8 cellular contexts compared by ENCODE assay signal in the genomic region with DNA sequence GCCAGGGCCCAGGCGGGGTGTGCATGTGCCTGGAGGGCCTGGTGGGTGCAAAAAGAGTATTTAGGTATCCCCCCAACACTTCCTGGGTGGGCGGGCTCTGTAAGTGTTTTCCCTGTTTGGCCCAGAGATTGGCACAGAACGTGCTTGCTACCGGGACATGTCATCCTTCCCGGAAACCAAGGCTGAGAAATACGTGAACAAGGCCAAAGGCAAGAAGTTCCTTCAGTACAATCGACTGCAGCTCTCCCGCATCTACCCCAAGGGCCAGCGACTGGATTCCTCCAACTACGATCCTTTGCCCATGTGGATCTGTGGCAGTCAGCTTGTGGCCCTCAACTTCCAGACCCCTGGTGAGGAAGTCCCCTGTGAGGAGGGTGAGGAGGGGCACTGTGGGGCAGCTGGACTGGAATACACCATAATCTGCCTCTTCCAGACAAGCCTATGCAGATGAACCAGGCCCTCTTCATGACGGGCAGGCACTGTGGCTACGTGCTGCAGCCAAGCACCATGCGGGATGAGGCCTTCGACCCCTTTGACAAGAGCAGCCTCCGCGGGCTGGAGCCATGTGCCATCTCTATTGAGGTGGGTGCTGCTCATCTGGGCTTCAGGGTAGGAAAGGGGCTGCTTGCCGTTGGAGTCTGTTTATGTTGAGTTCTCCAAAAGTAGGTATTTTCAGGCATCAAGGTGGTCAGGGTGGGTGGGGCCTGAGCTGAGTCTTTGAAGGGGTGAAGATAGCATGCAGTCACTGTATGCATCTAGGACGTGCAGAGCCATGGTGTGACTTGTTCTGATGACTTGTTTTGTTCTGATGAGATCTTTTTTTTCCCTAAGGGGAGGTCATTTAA. TPM values are rescaled to one million over a fixed set of nuclear protein-coding genes. Genes with fewer than 3 reads are reported as not detected.
DNase-seq lines count a peak whose midpoint lies in the region; ATAC-seq and TF ChIP-seq lines count a peak whose summit lies in the region.

No MANE protein-coding gene starts in this region.

- intact Hi-C loops in activated CD4-positive, alpha-beta T cell treated with anti-CD3 and anti-CD28 coated beads for 36 hours (cut with DNase I, micrococcal nuclease), result loop anchor here (1.0 to 5.0 kb wide), 3 partner anchors 35 to 168 kb away; a partner anchor contains a TSS
- intact Hi-C loops in colonic mucosa (cut with DNase I), result no loop called here

- H3K4me1 Mint-ChIP-seq in activated CD4-positive, alpha-beta T cell treated with anti-CD3 and anti-CD28 coated beads for 36 hours, result peaks cover 6% of the 10 kb centered on the region
- peaks cover 11% of the 10 kb centered on the region in 2 donors for H3K4me1 Mint-ChIP-seq in immature natural killer cell

- peak overlapping the region; percentile 65 for H3K27ac Mint-ChIP-seq in activated CD4-positive, alpha-beta T cell treated with anti-CD3 and anti-CD28 coated beads for 36 hours
- H3K27ac Mint-ChIP-seq in immature natural killer cell, result peak overlapping the region in 1 of 6 donors; percentile 9

- H3K27ac ChIP-seq in colonic mucosa (peak overlapping the region; percentile 15), upper lobe of left lung (peak overlapping the region; percentile 57 to 83 (median 60))

- H3K36me3 ChIP-seq in colonic mucosa (peaks cover 6% of the 10 kb centered on the region), mucosa of stomach (ENCODE audit: control insufficient read depth, insufficient read depth, low read length) (peaks cover 9% of the 10 kb centered on the region), upper lobe of left lung (peaks cover 16 to 92% (median 70%) of the 10 kb centered on the region in 4 donors)

- H3K27me3 ChIP-seq in colonic mucosa (no peaks in the 10 kb centered on the region), mucosa of stomach (ENCODE audit: control insufficient read depth, insufficient read depth, low read length) (no peaks in the 10 kb centered on the region), upper lobe of left lung (no peaks in the 10 kb centered on the region)

- no peak for TF ChIP-seq CTCF in colonic mucosa (IDR thresholded peaks at IDR 0.05)
- no peak for TF ChIP-seq CTCF in upper lobe of left lung (IDR thresholded peaks at IDR 0.05)

- POLR2A ChIA-PET in activated CD4-positive, alpha-beta T cell treated with anti-CD3 and anti-CD28 coated beads for 36 hours (lab: Charles Lee), result no interaction called here

- no peak overlapping the region for H3K9ac ChIP-seq in colonic mucosa (ENCODE audit: low read depth in 2 of 2, low read length in 2 of 2)
- H3K9ac ChIP-seq in mucosa of stomach (ENCODE audit: low read length), result peak overlapping the region; percentile 5

- no peaks in the 10 kb centered on the region for H3K9me3 Mint-ChIP-seq in activated CD4-positive, alpha-beta T cell treated with anti-CD3 and anti-CD28 coated beads for 36 hours (ENCODE audit: low read depth)
- H3K9me3 Mint-ChIP-seq in immature natural killer cell, result no peaks in the 10 kb centered on the region

- H3K4me1 ChIP-seq in colonic mucosa (no peaks in the 10 kb centered on the region), mucosa of stomach (ENCODE audit: control insufficient read depth, insufficient read depth, low read length) (no peaks in the 10 kb centered on the region), upper lobe of left lung (peaks cover 15 to 29% (median 18%) of the 10 kb centered on the region in 4 donors)

- no peak for TF ChIP-seq POLR2A in upper lobe of left lung (IDR thresholded peaks at IDR 0.05)

- WGBS in upper lobe of left lung, 2 donors, result 67 to 73% methylated on average over 1 to 18 of the region's 18 CpGs

- no peak overlapping the region for H3K4me3 ChIP-seq in colonic mucosa
- H3K4me3 ChIP-seq in mucosa of stomach (ENCODE audit: low read length), result no peak overlapping the region
- H3K4me3 ChIP-seq in upper lobe of left lung, result no peak overlapping the region

- ATAC-seq in activated CD4-positive, alpha-beta T cell treated with anti-CD3 and anti-CD28 coated beads for 36 hours, result peak; percentile 17
- ATAC-seq in upper lobe of left lung (ENCODE audit: low FRiP score in 2 of 2) (peak in 1 of 2 donors; percentile 1), GM19467 (IDR thresholded peaks at IDR 0.05; ENCODE audit: unreplicated experiment) (no peak), HG02852 (IDR thresholded peaks at IDR 0.05; ENCODE audit: unreplicated experiment) (no peak)

- no peaks in the 10 kb centered on the region for H3K27me3 Mint-ChIP-seq in activated CD4-positive, alpha-beta T cell treated with anti-CD3 and anti-CD28 coated beads for 36 hours
- peaks cover 1 to 8% (median 4%) of the 10 kb centered on the region in 3 donors for H3K27me3 Mint-ChIP-seq in immature natural killer cell (ENCODE audit: low read depth in 3 of 3)

- CTCF ChIA-PET in activated CD4-positive, alpha-beta T cell treated with anti-CD3 and anti-CD28 coated beads for 36 hours (lab: Charles Lee), result interaction anchor here (0.6 to 3.8 kb wide), 23 partner anchors 8 to 255 kb away, joined by 3 to 25 read pairs (median 4); a partner anchor contains a TSS

- peaks cover 62% of the 10 kb centered on the region for H3K36me3 Mint-ChIP-seq in activated CD4-positive, alpha-beta T cell treated with anti-CD3 and anti-CD28 coated beads for 36 hours (ENCODE audit: low read depth)
- H3K36me3 Mint-ChIP-seq in immature natural killer cell, result peaks cover 27 to 74% (median 45%) of the 10 kb centered on the region in 3 donors

- DNase-seq in activated CD4-positive, alpha-beta T cell treated with anti-CD3 and anti-CD28 coated beads for 36 hours, result peak; percentile 6
- DNase-seq in activated CD4-positive, alpha-beta T cell treated with anti-CD3 and anti-CD28 coated beads, Interleukin-2, amount 50 U/mL, for 1 hour, result no peak
- peak; percentile 19 for DNase-seq in colonic mucosa
- DNase-seq in upper lobe of left lung, result peak in 1 of 2 donors; percentile 22
- no peak for DNase-seq in immature natural killer cell

- H3K9me3 ChIP-seq in colonic mucosa (no peaks in the 10 kb centered on the region), mucosa of stomach (ENCODE audit: control insufficient read depth, low read length) (no peaks in the 10 kb centered on the region), upper lobe of left lung (no peaks in the 10 kb centered on the region)

- peak in 2 of 4 donors; percentile 26 to 55 for TF ChIP-seq EP300 in upper lobe of left lung (IDR thresholded peaks at IDR 0.05)

- no peak overlapping the region for H3K4me3 Mint-ChIP-seq in activated CD4-positive, alpha-beta T cell treated with anti-CD3 and anti-CD28 coated beads for 36 hours
- no peak overlapping the region for H3K4me3 Mint-ChIP-seq in immature natural killer cell

RNA-seq across cellular contexts. Expression of a gene that starts 35.2 kb away (rescaled TPM):
- total RNA-seq in activated CD4-positive, alpha-beta T cell treated with anti-CD3 and anti-CD28 coated beads for 36 hours, result 100 to 1,000 TPM; 185 to 230 TPM
- total RNA-seq in colonic mucosa, result 10 to 100 TPM; 57.3 to 67.4 TPM
- 100 to 1,000 TPM in 3 of 6 donors, 10 to 100 TPM in 3; 69.8 to 383 (median 99.5) TPM for total RNA-seq in upper lobe of left lung
- polyA plus RNA-seq in immature natural killer cell, result 10 to 100 TPM in 1 of 3 donors, 1 to 10 TPM in 2; 3.2 to 31.4 (median 7.5) TPM

Comparison
In these comparisons a context has a peak if more than half of its experiments do, and no peak if none do; other contexts are left out.
1. DNase-seq: peak in activated CD4-positive, alpha-beta T cell treated with anti-CD3 and anti-CD28 coated beads for 36 hours (single experiment) and colonic mucosa (single experiment); none in activated CD4-positive, alpha-beta T cell treated with anti-CD3 and anti-CD28 coated beads, Interleukin-2, amount 50 U/mL, for 1 hour (single experiment) and immature natural killer cell (0 of 3).